Comparison of ENCODE assay signal across 8 cellular contexts in the genomic region with DNA sequence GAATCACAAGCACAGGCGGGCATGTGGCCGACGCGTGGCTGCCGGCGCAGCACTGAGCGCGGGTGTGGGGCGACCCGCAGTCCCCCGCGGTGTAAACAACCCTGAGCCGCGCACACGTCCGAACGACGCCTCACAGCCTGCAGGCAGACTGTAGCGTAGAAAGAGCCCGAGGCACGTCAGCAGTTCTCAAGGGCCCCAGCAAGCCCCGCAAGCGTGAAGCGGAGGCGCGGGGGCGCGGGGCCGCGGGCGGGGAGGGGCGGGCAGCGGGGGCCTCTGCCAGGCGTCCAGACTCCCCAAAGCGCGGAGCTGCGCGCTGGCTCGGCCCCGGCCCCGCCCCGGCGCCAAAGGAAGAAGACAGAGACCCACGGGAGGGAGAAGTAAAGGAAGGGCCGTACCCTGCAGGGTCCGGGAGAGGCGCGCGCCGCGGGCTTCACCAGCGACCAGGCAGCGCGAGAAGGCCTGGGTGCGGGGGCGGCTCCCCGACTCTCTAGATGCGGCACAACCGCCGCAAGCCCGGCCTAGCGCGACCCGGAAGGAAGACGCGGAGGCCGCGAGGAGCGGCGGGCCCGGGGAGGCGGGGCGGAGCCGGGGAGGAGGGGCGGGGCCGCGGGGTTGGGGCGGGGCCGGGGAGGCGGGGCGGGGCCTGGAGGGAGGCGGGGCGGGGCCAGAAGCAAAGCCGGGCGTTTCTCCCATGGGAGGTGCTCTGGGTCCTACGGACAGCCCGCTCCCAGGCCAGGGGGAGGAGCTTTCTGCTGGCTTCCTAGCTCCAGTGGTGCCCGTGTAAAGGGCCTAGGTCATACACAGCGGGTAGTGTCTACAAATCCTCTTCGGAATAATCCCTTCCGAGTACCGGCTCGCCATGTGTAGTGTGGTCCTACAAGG. TPM values are rescaled to one million over a fixed set of nuclear protein-coding genes. Genes with fewer than 3 reads are reported as not detected.
DNase-seq lines count a peak whose midpoint lies in the region; ATAC-seq and TF ChIP-seq lines count a peak whose summit lies in the region.

A gene (minus strand): TSS at position 536 of the 882 bp plus-strand sequence. CDS start 20,958 bp downstream, outside the sequence.

- H3K36me3 Mint-ChIP-seq in neural crest cell (ENCODE audit: low read depth) = peaks cover 7% of the 10 kb centered on the region

- H4K20me1 ChIP-seq in Karpas-422 (ENCODE audit: insufficient read depth, low read depth, low read length) = no peaks in the 10 kb centered on the region

- peak within 1 kb of the TSS; percentile 97 for H3K4me3 Mint-ChIP-seq in neural crest cell

- H3K4me1 ChIP-seq in Karpas-422 (ENCODE audit: low read length) (peaks cover 21% of the 10 kb centered on the region), foreskin keratinocyte (no peaks in the 10 kb centered on the region)

- DNase-seq in EL = peak; percentile 87
- peak; percentile 90 for DNase-seq in Karpas-422
- DNase-seq in SIG-M5 treated with dmso at 0.1 percent for 504 hours (lab: John Stamatoyannopoulos, UW; ENCODE audit: unreplicated experiment) = peak; percentile 68
- DNase-seq in activated gamma-delta T cell (lab: John Stamatoyannopoulos, UW) = peak; percentile 68
- DNase-seq in foreskin keratinocyte = peak; percentile 34 to 63
- DNase-seq in neural crest cell (ENCODE audit: low read depth, low spot score) = peak; percentile 70
- peak; percentile 45 for DNase-seq in stromal cell of bone marrow (ENCODE audit: low read depth)

- H3K4me1 Mint-ChIP-seq in neural crest cell = peaks cover 19% of the 10 kb centered on the region

- H3K9me2 ChIP-seq in Karpas-422 (replicated peaks; ENCODE audit: insufficient read depth, low read length) = no peaks in the 10 kb centered on the region

- no peaks in the 10 kb centered on the region for H3K27me3 ChIP-seq in Karpas-422 (ENCODE audit: low read length)
- peaks cover 5% of the 10 kb centered on the region for H3K27me3 ChIP-seq in foreskin keratinocyte

- peak within 1 kb of the TSS; percentile 83 for H3K4me2 ChIP-seq in Karpas-422 (ENCODE audit: low read depth, low read length, poor library complexity, severe bottlenecking)

- peak; percentile 86 for ATAC-seq in GM21825 (IDR thresholded peaks at IDR 0.05; ENCODE audit: unreplicated experiment)
- peak; percentile 89 for ATAC-seq in foreskin keratinocyte

- peak within 1 kb of the TSS; percentile 88 for H2AFZ ChIP-seq in Karpas-422 (ENCODE audit: low read length)

- no peaks in the 10 kb centered on the region for H3K27me3 Mint-ChIP-seq in neural crest cell (ENCODE audit: low read depth)

- H3K27ac ChIP-seq in Karpas-422 (ENCODE audit: low read length) (peak within 1 kb of the TSS; percentile 68), foreskin keratinocyte (peak within 1 kb of the TSS; percentile 66)

- H3K36me3 ChIP-seq in Karpas-422 (ENCODE audit: insufficient read depth, low read length) = peaks cover 20% of the 10 kb centered on the region

- peaks cover 48% of the 10 kb centered on the region for H3K79me2 ChIP-seq in Karpas-422 (ENCODE audit: low read length)

- peak within 1 kb of the TSS; percentile 94 for H3K9ac ChIP-seq in Karpas-422 (ENCODE audit: low read length)

- TF ChIP-seq CTCF in foreskin keratinocyte (conservative IDR thresholded peaks at IDR 0.05) (no peak), neural crest cell (conservative IDR thresholded peaks at IDR 0.05) (no peak)

- peaks cover 7% of the 10 kb centered on the region; the same call in 1 of the 2 replicates for H3K9me3 ChIP-seq in Karpas-422 (ENCODE audit: low read length)

- peak within 1 kb of the TSS; percentile 77 for H3K4me3 ChIP-seq in Karpas-422 (ENCODE audit: low read length)

- peaks cover 18% of the 10 kb centered on the region for H3K9me3 Mint-ChIP-seq in neural crest cell

- peak within 1 kb of the TSS; percentile 25 for H3K27ac Mint-ChIP-seq in neural crest cell (ENCODE audit: unreplicated experiment)

RNA-seq across cellular contexts. Expression of the gene that starts here (rescaled TPM):
- 12.3 and 32.2 TPM in 2 replicates for total RNA-seq in Karpas-422 (2014; rRNA removed; shearing (Covaris generic); ENCODE audit: low replicate concordance)
- 14.4 and 15.2 TPM in 2 replicates for total RNA-seq in foreskin keratinocyte
- polyA plus RNA-seq in foreskin keratinocyte = 4.2 and 4.7 TPM in 2 replicates
- 9.5 and 10.2 TPM in 2 replicates for total RNA-seq in neural crest cell

Comparison
In these comparisons a context has a peak if more than half of its experiments do, and no peak if none do; other contexts are left out.
1. Peak in every context shown above with its lines: DNase-seq, ATAC-seq, H3K4me3 ChIP-seq and H3K27ac ChIP-seq.